In the genomic region with DNA sequence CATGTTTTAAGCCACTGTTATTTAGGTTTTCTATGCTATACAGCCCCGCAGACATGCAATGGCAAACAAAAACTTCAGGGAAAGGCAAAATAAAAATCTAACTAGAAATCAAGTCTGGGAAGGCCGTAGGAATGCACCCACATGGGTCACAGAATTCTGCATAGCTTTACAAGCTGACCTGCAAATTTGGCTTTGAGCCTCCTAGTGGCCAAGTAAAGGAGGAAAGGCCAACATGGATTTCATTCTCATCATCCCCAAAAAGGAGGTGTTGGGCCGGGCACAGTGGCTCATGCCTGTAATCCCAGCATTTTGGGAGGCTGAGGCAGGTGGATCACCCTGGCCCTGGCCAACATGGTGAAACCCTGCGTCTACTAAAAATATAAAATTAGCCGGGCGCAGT, we compare ENCODE assay signal across 11 cellular contexts.
DNase-seq lines count a peak whose midpoint lies in the region; ATAC-seq, FAIRE-seq and TF ChIP-seq lines count a peak whose summit lies in the region.
"Had no signal": no experiment of that assay in that cellular context is flagged by ENCODE, and none has a peak within 500 bp of the region (broad histone marks: within the 10 kb centered on the region; RNA-seq: fewer than 3 reads in every experiment).

No MANE protein-coding gene starts in this region.

- no peaks in the 10 kb centered on the region for H3K9me1 ChIP-seq in K562 (ENCODE audit: control insufficient read depth, insufficient read depth, low read length)

- no peak for TF ChIP-seq EP300 in Ishikawa (IDR thresholded peaks at IDR 0.05; ENCODE audit: borderline replicate concordance)
- TF ChIP-seq EP300 in K562 (IDR thresholded peaks at IDR 0.05; ENCODE audit: low read length) = no peak

- H3K36me3 ChIP-seq in DOHH2 (ENCODE audit: control insufficient read depth, low read length) (no peaks in the 10 kb centered on the region), K562 (ENCODE audit: control insufficient read depth, insufficient read depth, low read length) (no peaks in the 10 kb centered on the region), right lobe of liver (no peaks in the 10 kb centered on the region)

- WGBS in K562 (ENCODE audit: insufficient coverage, low coverage, missing lambda C conversion rate) = 7% methylated on average over 6 of the region's 6 CpGs
- WGBS in right lobe of liver (ENCODE audit: insufficient coverage, low coverage, low lambda C conversion rate, missing lambda C conversion rate) = 65% methylated on average over 6 of the region's 6 CpGs

- no peaks in the 10 kb centered on the region for H4K20me1 ChIP-seq in DOHH2 (ENCODE audit: control insufficient read depth, insufficient read depth, low read depth, low read length)
- H4K20me1 ChIP-seq in K562 (replicated peaks; ENCODE audit: control insufficient read depth, insufficient read depth, low read length) = 0 out of 2 replicates have a peak, but pooled peaks cover 5% of the 10 kb centered on the region

- TF ChIP-seq RAD21 in Ishikawa (IDR thresholded peaks at IDR 0.05; ENCODE audit: low read depth) = peak; percentile 24; the same call in 1 of the 2 replicates
- 0 out of 4 replicates have a peak, but pooled peaks of 1 of the 2 experiments have one; percentile 12 for TF ChIP-seq RAD21 in K562 (CRISPR knock-in tag; conservative IDR thresholded peaks at IDR 0.05 in 1 of 2, IDR thresholded peaks at IDR 0.05 in 1 of 2)

- peak in 2 of 4 experiments; percentile 58 to 60 for DNase-seq in K562 (ENCODE audit: extremely low read depth in 1 of 4, low spot score in 3 of 4)
- DNase-seq in right lobe of liver = no peak
- no peak for DNase-seq in H4 (ENCODE audit: low spot score)
- no peak for DNase-seq in NCI-H2171 treated with DMSO at 0.1 percent for 48 hours (lab: John Stamatoyannopoulos, UW)
- DNase-seq in activated naive CD4-positive, alpha-beta T cell treated with anti-CD3 and anti-CD28 coated beads, Interleukin-2, amount 50 U/mL, for 16 hours = no peak
- DNase-seq: activated naive CD8-positive, alpha-beta T cell treated with anti-CD3 and anti-CD28 coated beads, Interleukin-2, amount 50 U/mL, for 24 hours; COR-L47; effector memory CD8-positive, alpha-beta T cell had no signal

- H3K27me3 ChIP-seq in DOHH2 (ENCODE audit: control insufficient read depth, low read length) = no peaks in the 10 kb centered on the region
- peaks cover 20 to 39% of the 10 kb centered on the region in 2 experiments for H3K27me3 ChIP-seq in K562 (ENCODE audit: control insufficient read depth in 2 of 2, insufficient read depth in 2 of 2, low read length in 2 of 2)
- H3K27me3 ChIP-seq in right lobe of liver = no peaks in the 10 kb centered on the region

- POLR2A ChIA-PET in K562 (lab: Yijun Ruan, JAX) = no interaction called here

- TF ChIP-seq POLR2A in K562 (conservative IDR thresholded peaks at IDR 0.05) = no peak
- no peak for TF ChIP-seq POLR2A in right lobe of liver (IDR thresholded peaks at IDR 0.05)

- H3K9me3 ChIP-seq in DOHH2 (ENCODE audit: control insufficient read depth, insufficient read depth, low read length) (no peaks in the 10 kb centered on the region), K562 (replicated peaks; ENCODE audit: control insufficient read depth, insufficient read depth, low read depth, low read length) (no peaks in the 10 kb centered on the region), right lobe of liver (no peaks in the 10 kb centered on the region)

- no peaks in the 10 kb centered on the region for H3F3A ChIP-seq in DOHH2 (ENCODE audit: control insufficient read depth, insufficient read depth)

- no peak overlapping the region for H3K4me3 ChIP-seq in DOHH2 (ENCODE audit: low read length)
- no peak overlapping the region for H3K4me3 ChIP-seq in K562
- H3K4me3 ChIP-seq in right lobe of liver = no peak overlapping the region

- BruUV-seq in K562 (replicated peaks; lab: Mats Ljungman, UMichigan) = no TSS peak

- H3K27ac ChIP-seq in DOHH2 (ENCODE audit: low read depth, low read length) (no peak overlapping the region), K562 (ENCODE audit: extremely low read depth, low read depth, low read length) (no peak overlapping the region), right lobe of liver (no peak overlapping the region)

- H3K79me2 ChIP-seq in DOHH2 (ENCODE audit: control insufficient read depth, low read length) (no peaks in the 10 kb centered on the region), K562 (ENCODE audit: control insufficient read depth, insufficient read depth, low read length) (no peaks in the 10 kb centered on the region)

- H3K4me2 ChIP-seq in DOHH2 (ENCODE audit: low read length) = no peak overlapping the region
- no peak overlapping the region for H3K4me2 ChIP-seq in K562 (ENCODE audit: insufficient read depth, low read length)

- in situ Hi-C loops in K562 (cut with MboI) = loop anchor here (25.0 kb wide), 1 partner anchor 1239 kb away; no protein-coding TSS in a partner anchor

- H3K9ac ChIP-seq in K562 (ENCODE audit: insufficient read depth in 1 of 2, low read depth in 2 of 2, low read length in 2 of 2) = no peak overlapping the region

- intact Hi-C loops in K562 (cut with micrococcal nuclease) (no loop called here), right lobe of liver (cut with DNase I) (no loop called here)

- H3K9me2 ChIP-seq in DOHH2 (replicated peaks; ENCODE audit: control insufficient read depth, low read length) = no peaks in the 10 kb centered on the region

- CTCF ChIA-PET in K562 (lab: Yijun Ruan, JAX; ENCODE audit: low intra/inter-chr PET ratio) = no interaction called here

- H3K4me1 ChIP-seq in DOHH2 (ENCODE audit: control insufficient read depth, low read length) = no peaks in the 10 kb centered on the region
- H3K4me1 ChIP-seq in K562 (replicated peaks in 1 of 2; ENCODE audit: control insufficient read depth in 2 of 2, insufficient read depth in 2 of 2, low read length in 2 of 2) = no peaks in the 10 kb centered on the region
- H3K4me1 ChIP-seq in right lobe of liver = no peaks in the 10 kb centered on the region

- TF ChIP-seq CTCF in DOHH2 (IDR thresholded peaks at IDR 0.05; ENCODE audit: low read depth, low read length, poor library complexity, severe bottlenecking) = peak; percentile 33
- peak; percentile 45 to 62 (median 53) for TF ChIP-seq CTCF in K562 (IDR thresholded peaks at IDR 0.05 in 2 of 3, conservative IDR thresholded peaks at IDR 0.05 in 1 of 3; ENCODE audit: insufficient read depth in 2 of 3, low read depth in 1 of 3, low read length in 3 of 3)
- TF ChIP-seq CTCF in right lobe of liver (IDR thresholded peaks at IDR 0.05) = peak in 3 of 4 donors; percentile 5 to 24 (median 22)

- no peak overlapping the region for H2AFZ ChIP-seq in K562 (ENCODE audit: low read depth, low read length)

- FAIRE-seq in K562 (lab: Jason Lieb, UNC) = peak; percentile 80

- ATAC-seq in K562 (peak; percentile 64), right lobe of liver (no peak), GM21447 (IDR thresholded peaks at IDR 0.05; ENCODE audit: unreplicated experiment) (no peak)
- ATAC-seq: activated naive CD8-positive, alpha-beta T cell treated with anti-CD3 and anti-CD28 coated beads, Interleukin-2, amount 50 U/mL, for 24 hours; effector memory CD8-positive, alpha-beta T cell had no signal

TF ChIP-seq in Ishikawa, 13 proteins besides CTCF, POLR2A, EP300 and RAD21 (continues in another document):
- TF ChIP-seq, protein P1, sequence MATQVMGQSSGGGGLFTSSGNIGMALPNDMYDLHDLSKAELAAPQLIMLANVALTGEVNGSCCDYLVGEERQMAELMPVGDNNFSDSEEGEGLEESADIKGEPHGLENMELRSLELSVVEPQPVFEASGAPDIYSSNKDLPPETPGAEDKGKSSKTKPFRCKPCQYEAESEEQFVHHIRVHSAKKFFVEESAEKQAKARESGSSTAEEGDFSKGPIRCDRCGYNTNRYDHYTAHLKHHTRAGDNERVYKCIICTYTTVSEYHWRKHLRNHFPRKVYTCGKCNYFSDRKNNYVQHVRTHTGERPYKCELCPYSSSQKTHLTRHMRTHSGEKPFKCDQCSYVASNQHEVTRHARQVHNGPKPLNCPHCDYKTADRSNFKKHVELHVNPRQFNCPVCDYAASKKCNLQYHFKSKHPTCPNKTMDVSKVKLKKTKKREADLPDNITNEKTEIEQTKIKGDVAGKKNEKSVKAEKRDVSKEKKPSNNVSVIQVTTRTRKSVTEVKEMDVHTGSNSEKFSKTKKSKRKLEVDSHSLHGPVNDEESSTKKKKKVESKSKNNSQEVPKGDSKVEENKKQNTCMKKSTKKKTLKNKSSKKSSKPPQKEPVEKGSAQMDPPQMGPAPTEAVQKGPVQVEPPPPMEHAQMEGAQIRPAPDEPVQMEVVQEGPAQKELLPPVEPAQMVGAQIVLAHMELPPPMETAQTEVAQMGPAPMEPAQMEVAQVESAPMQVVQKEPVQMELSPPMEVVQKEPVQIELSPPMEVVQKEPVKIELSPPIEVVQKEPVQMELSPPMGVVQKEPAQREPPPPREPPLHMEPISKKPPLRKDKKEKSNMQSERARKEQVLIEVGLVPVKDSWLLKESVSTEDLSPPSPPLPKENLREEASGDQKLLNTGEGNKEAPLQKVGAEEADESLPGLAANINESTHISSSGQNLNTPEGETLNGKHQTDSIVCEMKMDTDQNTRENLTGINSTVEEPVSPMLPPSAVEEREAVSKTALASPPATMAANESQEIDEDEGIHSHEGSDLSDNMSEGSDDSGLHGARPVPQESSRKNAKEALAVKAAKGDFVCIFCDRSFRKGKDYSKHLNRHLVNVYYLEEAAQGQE (IDR thresholded peaks at IDR 0.05; ENCODE audit: low read depth) = no peak

TF ChIP-seq in K562, 482 proteins besides CTCF, POLR2A, EP300 and RAD21:
- no peak for TF ChIP-seq RUNX1 (IDR thresholded peaks at IDR 0.05; ENCODE audit: low read depth)
- TF ChIP-seq SP2 (IDR thresholded peaks at IDR 0.05; ENCODE audit: extremely low read depth, low read depth, low read length, poor library complexity, severe bottlenecking) = no peak
- TF ChIP-seq ERF (CRISPR knock-in tag; IDR thresholded peaks at IDR 0.05) = no peak
